Comparison of ENCODE assay signal across 20 cellular contexts in genomic region chr5:55829956-55830355, GRCh38. TPM values are rescaled to one million over a fixed set of nuclear protein-coding genes. Genes with fewer than 3 reads are reported as not detected.
DNase-seq lines count a peak whose midpoint lies in the region; ATAC-seq lines count a peak whose summit lies in the region.
"Had no signal": no experiment of that assay in that cellular context is flagged by ENCODE, and none has a peak within 500 bp of the region (broad histone marks: within the 10 kb centered on the region; RNA-seq: fewer than 3 reads in every experiment).

No MANE protein-coding gene starts in this region.

- H3K4me3 Mint-ChIP-seq in activated naive CD8-positive, alpha-beta T cell treated with anti-CD3 and anti-CD28 coated beads, Interleukin-2, amount 50 U/mL, for 24 hours: no peak overlapping the region
- no peak overlapping the region for H3K4me3 Mint-ChIP-seq in activated naive CD8-positive, alpha-beta T cell treated with anti-CD3 and anti-CD28 coated beads for 36 hours
- H3K4me3 Mint-ChIP-seq: CD14-positive monocyte had no signal

- no peak overlapping the region for H4K8ac ChIP-seq in mesenchymal stem cell (ENCODE audit: low read length)

- H3K27me3 ChIP-seq in mesenchymal stem cell (ENCODE audit: control insufficient read depth in 1 of 2, insufficient read depth in 1 of 2, low read length in 2 of 2): no peaks in the 10 kb centered on the region
- H3K27me3 ChIP-seq: SJCRH30 had no signal

- H2BK12ac ChIP-seq in mesenchymal stem cell (ENCODE audit: low read length in 2 of 2): no peak overlapping the region

- no peak overlapping the region for H3K4me3 ChIP-seq in mesenchymal stem cell (ENCODE audit: insufficient read depth in 1 of 2, low read depth in 1 of 2, low read length in 2 of 2)
- H3K4me3 ChIP-seq: SJCRH30 had no signal

- DNase-seq in activated naive CD8-positive, alpha-beta T cell treated with anti-CD3 and anti-CD28 coated beads, Interleukin-2, amount 50 U/mL, for 24 hours: no peak
- DNase-seq in activated naive CD8-positive, alpha-beta T cell treated with anti-CD3 and anti-CD28 coated beads for 36 hours: no peak
- DNase-seq in astrocyte of the hippocampus (ENCODE audit: low read depth, low spot score) (peak; percentile 1), kidney tubule cell (ENCODE audit: low spot score) (peak; percentile 39), NCI-H128 (lab: John Stamatoyannopoulos, UW; ENCODE audit: unreplicated experiment) (no peak), mesenchymal stem cell (no peak), NCI-H526 (lab: John Stamatoyannopoulos, UW) (no peak)
- DNase-seq: Calu3, DMS79, GDM1, Kasumi-1, NCI-H1417 treated with DMSO at 0.1 percent for 48 hours, NCI-H2029 treated with DMSO at 0.1 percent for 48 hours, NCI-H510A, RPMI8226, SJCRH30 had no signal

- no peak overlapping the region for H3K9ac ChIP-seq in mesenchymal stem cell (ENCODE audit: low read length)

- no peak overlapping the region for H2AK5ac ChIP-seq in mesenchymal stem cell (ENCODE audit: low read length, severe bottlenecking)

- H3K36me3 ChIP-seq in mesenchymal stem cell (ENCODE audit: control insufficient read depth in 1 of 2, insufficient read depth in 2 of 2, low read depth in 1 of 2, low read length in 2 of 2): no peaks in the 10 kb centered on the region
- H3K36me3 ChIP-seq: SJCRH30 had no signal

- no peak overlapping the region for H2BK120ac ChIP-seq in mesenchymal stem cell (ENCODE audit: low read depth, low read length)

- H3K18ac ChIP-seq in mesenchymal stem cell (ENCODE audit: low read depth in 1 of 2, low read length in 2 of 2): no peak overlapping the region

- H2BK15ac ChIP-seq in mesenchymal stem cell (ENCODE audit: low read depth, poor library complexity, severe bottlenecking): no peak overlapping the region

- H3K4me2 ChIP-seq in mesenchymal stem cell (ENCODE audit: low read length, poor library complexity, severe bottlenecking): no peak overlapping the region

- H3K79me1 ChIP-seq in mesenchymal stem cell (replicated peaks; ENCODE audit: low read length, poor library complexity, severe bottlenecking): no peaks in the 10 kb centered on the region

- no peak overlapping the region for H3K27ac Mint-ChIP-seq in activated naive CD8-positive, alpha-beta T cell treated with anti-CD3 and anti-CD28 coated beads, Interleukin-2, amount 50 U/mL, for 24 hours
- H3K27ac Mint-ChIP-seq in activated naive CD8-positive, alpha-beta T cell treated with anti-CD3 and anti-CD28 coated beads for 36 hours: no peak overlapping the region

- no peaks in the 10 kb centered on the region for H3K36me3 Mint-ChIP-seq in activated naive CD8-positive, alpha-beta T cell treated with anti-CD3 and anti-CD28 coated beads, Interleukin-2, amount 50 U/mL, for 24 hours (ENCODE audit: low read depth)
- no peaks in the 10 kb centered on the region for H3K36me3 Mint-ChIP-seq in activated naive CD8-positive, alpha-beta T cell treated with anti-CD3 and anti-CD28 coated beads for 36 hours

- peak; percentile 36 for ATAC-seq in activated naive CD8-positive, alpha-beta T cell treated with anti-CD3 and anti-CD28 coated beads, Interleukin-2, amount 50 U/mL, for 24 hours
- ATAC-seq in HG02885 (IDR thresholded peaks at IDR 0.05; ENCODE audit: poor library complexity, unreplicated experiment): peak; percentile 35

- no peak overlapping the region for H3K27ac ChIP-seq in mesenchymal stem cell (ENCODE audit: low read length, poor library complexity, severe bottlenecking)
- H3K27ac ChIP-seq: SJCRH30 had no signal

- H2BK5ac ChIP-seq in mesenchymal stem cell (ENCODE audit: low read depth, low read length, poor library complexity, severe bottlenecking): no peak overlapping the region

- H3K27me3 Mint-ChIP-seq in activated naive CD8-positive, alpha-beta T cell treated with anti-CD3 and anti-CD28 coated beads, Interleukin-2, amount 50 U/mL, for 24 hours: peaks cover 22% of the 10 kb centered on the region
- H3K27me3 Mint-ChIP-seq in activated naive CD8-positive, alpha-beta T cell treated with anti-CD3 and anti-CD28 coated beads for 36 hours: peaks cover 12% of the 10 kb centered on the region

- 88% methylated on average over 2 of the region's 3 CpGs for WGBS in mesenchymal stem cell

- H3K14ac ChIP-seq in mesenchymal stem cell (ENCODE audit: low read length in 2 of 2): no peak overlapping the region

- H3K9me3 ChIP-seq in mesenchymal stem cell (ENCODE audit: control insufficient read depth, low read length): no peaks in the 10 kb centered on the region
- H3K9me3 ChIP-seq: SJCRH30 had no signal

- no peaks in the 10 kb centered on the region for H3K4me1 Mint-ChIP-seq in activated naive CD8-positive, alpha-beta T cell treated with anti-CD3 and anti-CD28 coated beads, Interleukin-2, amount 50 U/mL, for 24 hours
- H3K4me1 Mint-ChIP-seq in activated naive CD8-positive, alpha-beta T cell treated with anti-CD3 and anti-CD28 coated beads for 36 hours: no peaks in the 10 kb centered on the region

- H3K4me1 ChIP-seq in mesenchymal stem cell (ENCODE audit: control insufficient read depth, insufficient read depth, low read depth, low read length): no peaks in the 10 kb centered on the region
- H3K4me1 ChIP-seq: SJCRH30 had no signal

- no peak overlapping the region for H4K91ac ChIP-seq in mesenchymal stem cell (ENCODE audit: low read length)

- no peak overlapping the region for H3K23ac ChIP-seq in mesenchymal stem cell (ENCODE audit: low read length in 2 of 2)

- H3K9me3 Mint-ChIP-seq in activated naive CD8-positive, alpha-beta T cell treated with anti-CD3 and anti-CD28 coated beads, Interleukin-2, amount 50 U/mL, for 24 hours: no peaks in the 10 kb centered on the region
- peaks cover 6% of the 10 kb centered on the region for H3K9me3 Mint-ChIP-seq in activated naive CD8-positive, alpha-beta T cell treated with anti-CD3 and anti-CD28 coated beads for 36 hours

- H2AFZ ChIP-seq in mesenchymal stem cell (ENCODE audit: low read depth, low read length): no peak overlapping the region

- no peak overlapping the region for H3K4ac ChIP-seq in mesenchymal stem cell (ENCODE audit: low read depth in 1 of 2, low read length in 2 of 2)

RNA-seq across cellular contexts. Expression of gene IL31RA, which starts 21.2 kb away (rescaled TPM):
- total RNA-seq in activated naive CD8-positive, alpha-beta T cell treated with anti-CD3 and anti-CD28 coated beads for 36 hours: not detected
- 16.3 TPM for polyA plus RNA-seq in mesenchymal stem cell (2013, experiment 1 of 2)
- 16.9 TPM for polyA plus RNA-seq in mesenchymal stem cell (2013, experiment 2 of 2)
- total RNA-seq: H1, OCI-LY7 had no signal
- polyA plus RNA-seq: H1 had no signal

Comparison
In these comparisons a context has a peak if more than half of its experiments do, and no peak if none do; other contexts are left out.
1. DNase-seq: peak in astrocyte of the hippocampus (single experiment) and kidney tubule cell (single experiment); none in activated naive CD8-positive, alpha-beta T cell treated with anti-CD3 and anti-CD28 coated beads, Interleukin-2, amount 50 U/mL, for 24 hours (single experiment), activated naive CD8-positive, alpha-beta T cell treated with anti-CD3 and anti-CD28 coated beads for 36 hours (single experiment), NCI-H128 (single experiment), mesenchymal stem cell (single experiment) and NCI-H526 (0 of 2).